In the genomic region with DNA sequence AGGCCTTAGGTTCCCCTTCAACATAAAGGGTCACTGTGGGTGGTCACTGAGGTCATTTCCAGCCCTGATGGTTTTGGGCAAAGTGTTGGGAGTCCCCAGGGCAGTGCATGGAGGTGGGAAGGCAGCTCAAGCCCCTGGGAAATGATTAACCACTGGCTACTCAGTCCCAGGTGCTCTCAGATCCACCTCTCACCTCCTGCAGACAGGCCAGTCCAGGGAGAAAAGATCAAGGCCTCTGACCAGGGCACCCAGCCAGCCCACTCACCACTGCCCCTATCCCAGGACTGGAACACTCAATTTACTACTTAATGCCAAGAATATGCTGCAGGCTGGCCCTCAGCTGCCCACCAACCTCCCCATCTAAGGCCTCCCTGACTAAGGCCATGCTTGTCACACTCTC, we compare ENCODE assay signal across 30 cellular contexts.
"Had no signal": no experiment of that assay in that cellular context is flagged by ENCODE, and none has a peak within 500 bp of the region (broad histone marks: within the 10 kb centered on the region; RNA-seq: fewer than 3 reads in every experiment).

No MANE protein-coding gene starts in this region.

- H3K4me2 ChIP-seq: hepatocyte, neural progenitor cell had no signal

- H3K79me2 ChIP-seq: hepatocyte had no signal

- H3K4me1 Mint-ChIP-seq: natural killer cell; nephron progenitor cell; neural progenitor cell; stimulated activated memory B cell treated with anti-CD40 and anti-IgM and Interleukin-4, amounts not matched to agents 10 μg/mL and 1 μg/mL and 100 μg/mL, for 72 hours; stimulated activated naive CD8-positive, alpha-beta T cell treated with anti-CD3 and anti-CD28 coated beads, Interleukin-15, amount 100 ng/mL, for 72 hours had no signal

- H3K4me3 ChIP-seq: heart left ventricle, hepatocyte, left lung, lower lobe of right lung, neural progenitor cell, ovary, sigmoid colon, thyroid gland, transverse colon, upper lobe of left lung had no signal

- H3K9ac ChIP-seq: neural progenitor cell had no signal

- H3K36me3 ChIP-seq: heart left ventricle, left lung, lower lobe of right lung, neural progenitor cell, neutrophil, ovary, sigmoid colon, thyroid gland, transverse colon, upper lobe of left lung had no signal

- H3K9me3 ChIP-seq: heart left ventricle, lower lobe of right lung, ovary, thyroid gland, transverse colon had no signal

- H3K9me3 Mint-ChIP-seq: stimulated activated memory B cell treated with anti-CD40 and anti-IgM and Interleukin-4, amounts not matched to agents 10 μg/mL and 1 μg/mL and 100 μg/mL, for 72 hours had no signal

- H3K27ac ChIP-seq: heart left ventricle, hepatocyte, left lung, lower lobe of right lung, neural progenitor cell, neutrophil, ovary, sigmoid colon, thyroid gland, transverse colon, upper lobe of left lung had no signal

- H3K27me3 Mint-ChIP-seq: progenitor cell of endocrine pancreas; stimulated activated memory B cell treated with anti-CD40 and anti-IgM and Interleukin-4, amounts not matched to agents 10 μg/mL and 1 μg/mL and 100 μg/mL, for 72 hours; stimulated activated naive CD8-positive, alpha-beta T cell treated with anti-CD3 and anti-CD28 coated beads, Interleukin-15, amount 100 ng/mL, for 72 hours had no signal

- H3K4me3 Mint-ChIP-seq: natural killer cell; nephron progenitor cell; neural progenitor cell; stimulated activated memory B cell treated with anti-CD40 and anti-IgM and Interleukin-4, amounts not matched to agents 10 μg/mL and 1 μg/mL and 100 μg/mL, for 72 hours; stimulated activated naive CD8-positive, alpha-beta T cell treated with anti-CD3 and anti-CD28 coated beads, Interleukin-15, amount 100 ng/mL, for 72 hours had no signal

- H2AFZ ChIP-seq: hepatocyte, neural progenitor cell had no signal

- DNase-seq: glutamatergic neuron; heart left ventricle; kidney glomerular epithelial cell; left cardiac atrium; left lung; lower lobe of right lung; mammary epithelial cell; mesenchymal stem cell; natural killer cell; nephron progenitor cell; occipital lobe; ovary; right cardiac atrium; sigmoid colon; small intestine; stimulated activated CD4-positive, alpha-beta T cell treated with anti-CD3 and anti-CD28 coated beads, Interleukin-1b, Interleukin-23, amount 100 ng/mL, for 48 hours; stimulated activated CD4-positive, alpha-beta T cell treated with anti-CD3 and anti-CD28 coated beads, Interleukin-2, amount 100 ng/mL, for 48 hours; stimulated activated CD4-positive, alpha-beta T cell treated with anti-CD3 and anti-CD28 coated beads, Interleukin-4, amount 100 ng/mL, for 4 hours; stimulated activated CD8-positive, alpha-beta memory T cell treated with anti-CD3 and anti-CD28 coated beads, Interleukin-4, amount 100 ng/mL, for 48 hours; stimulated activated naive CD4-positive, alpha-beta T cell treated with Interleukin-2 at 50 U/mL for 16 hours; stimulated activated naive CD8-positive, alpha-beta T cell treated with anti-CD3 and anti-CD28 coated beads, Interleukin-15, amount 100 ng/mL, for 72 hours; substantia nigra; thyroid gland; transverse colon; upper lobe of left lung had no signal

- H3K36me3 Mint-ChIP-seq: natural killer cell; neural progenitor cell; stimulated activated memory B cell treated with anti-CD40 and anti-IgM and Interleukin-4, amounts not matched to agents 10 μg/mL and 1 μg/mL and 100 μg/mL, for 72 hours had no signal

- ATAC-seq: heart left ventricle; left cardiac atrium; left lung; lower lobe of right lung; natural killer cell; right cardiac atrium; stimulated activated naive CD8-positive, alpha-beta T cell treated with anti-CD3 and anti-CD28 coated beads, Interleukin-15, amount 100 ng/mL, for 72 hours had no signal

- H3K4me1 ChIP-seq: heart left ventricle, left lung, lower lobe of right lung, neural progenitor cell, sigmoid colon, thyroid gland, transverse colon, upper lobe of left lung had no signal

- H3K27me3 ChIP-seq: heart left ventricle, hepatocyte, left lung, neural progenitor cell, neutrophil, ovary, sigmoid colon, thyroid gland, transverse colon, upper lobe of left lung had no signal

- H3K27ac Mint-ChIP-seq: natural killer cell; nephron progenitor cell; neural progenitor cell; progenitor cell of endocrine pancreas; stimulated activated memory B cell treated with anti-CD40 and anti-IgM and Interleukin-4, amounts not matched to agents 10 μg/mL and 1 μg/mL and 100 μg/mL, for 72 hours had no signal
